Comparison of ENCODE assay signal across 14 cellular contexts in genomic region chr17:76753061-76753961, GRCh38. TPM values are rescaled to one million over a fixed set of nuclear protein-coding genes. Genes with fewer than 3 reads are reported as not detected.
A peak's percentile ranks its signal among the peaks of the same experiment; 100 is the strongest.
DNase-seq lines count a peak whose midpoint lies in the region; ATAC-seq and FAIRE-seq lines count a peak whose summit lies in the region.
"Had no signal": no experiment of that assay in that cellular context is flagged by ENCODE, and none has a peak within 500 bp of the region (broad histone marks: within the 10 kb centered on the region; RNA-seq: fewer than 3 reads in every experiment).

No MANE protein-coding gene starts in this region.

- no peak overlapping the region for H3K23ac ChIP-seq in mesenchymal stem cell (ENCODE audit: low read length in 2 of 2)

- no peak overlapping the region for H3K27ac ChIP-seq in mesenchymal stem cell (ENCODE audit: low read length, poor library complexity, severe bottlenecking)
- H3K27ac ChIP-seq: epithelial cell of prostate, sigmoid colon had no signal

- H3K4ac ChIP-seq in mesenchymal stem cell (ENCODE audit: low read depth in 1 of 2, low read length in 2 of 2) = no peak overlapping the region

- H2AK5ac ChIP-seq in mesenchymal stem cell (ENCODE audit: low read length, severe bottlenecking) = no peak overlapping the region

- no peak overlapping the region for H3K4me2 ChIP-seq in mesenchymal stem cell (ENCODE audit: low read length, poor library complexity, severe bottlenecking)

- no peak overlapping the region for H3K14ac ChIP-seq in mesenchymal stem cell (ENCODE audit: low read length in 2 of 2)

- H3K4me3 ChIP-seq in mesenchymal stem cell (ENCODE audit: insufficient read depth in 1 of 2, low read depth in 1 of 2, low read length in 2 of 2) = no peak overlapping the region
- H3K4me3 ChIP-seq: mucosa of descending colon, sigmoid colon had no signal

- H2BK120ac ChIP-seq in mesenchymal stem cell (ENCODE audit: low read depth, low read length) = no peak overlapping the region

- no peak overlapping the region for H4K91ac ChIP-seq in mesenchymal stem cell (ENCODE audit: low read length)

- H4K8ac ChIP-seq in mesenchymal stem cell (ENCODE audit: low read length) = no peak overlapping the region

- H3K4me1 Mint-ChIP-seq in activated T-helper 17 cell treated with anti-CD3 and anti-CD28 coated beads, Interleukin-2, amount 50 U/mL, for 72 hours = peaks cover 16% of the 10 kb centered on the region

- H3K9ac ChIP-seq in mesenchymal stem cell (ENCODE audit: low read length) = no peak overlapping the region

- H3K18ac ChIP-seq in mesenchymal stem cell (ENCODE audit: low read depth in 1 of 2, low read length in 2 of 2) = no peak overlapping the region

- peak overlapping the region; percentile 98 for H3K27ac Mint-ChIP-seq in activated T-helper 17 cell treated with anti-CD3 and anti-CD28 coated beads, Interleukin-2, amount 50 U/mL, for 72 hours

- no peaks in the 10 kb centered on the region for H3K27me3 Mint-ChIP-seq in activated T-helper 17 cell treated with anti-CD3 and anti-CD28 coated beads, Interleukin-2, amount 50 U/mL, for 72 hours

- H2BK15ac ChIP-seq in mesenchymal stem cell (ENCODE audit: low read depth, poor library complexity, severe bottlenecking) = no peak overlapping the region

- peak overlapping the region; percentile 95 for H3K4me3 Mint-ChIP-seq in activated T-helper 17 cell treated with anti-CD3 and anti-CD28 coated beads, Interleukin-2, amount 50 U/mL, for 72 hours

- DNase-seq in stimulated activated CD4-positive, alpha-beta T cell treated with anti-CD3 and anti-CD28 coated beads, Interleukin-4, amount 100 ng/mL, for 24 hours = peak; percentile 27
- no peak for DNase-seq in stimulated activated CD4-positive, alpha-beta T cell treated with anti-CD3 and anti-CD28 coated beads, Interleukin-2, amount 100 ng/mL, for 24 hours
- DNase-seq in left ventricle myocardium superior (no peak), NCI-H1930 (lab: John Stamatoyannopoulos, UW) (no peak), mesenchymal stem cell (no peak), urothelium cell line (ENCODE audit: low spot score) (no peak)
- DNase-seq: AML-193, GF-D8, mucosa of descending colon, NCI-H524, sigmoid colon had no signal

- peaks cover 6% of the 10 kb centered on the region for H3K4me1 ChIP-seq in mesenchymal stem cell (ENCODE audit: control insufficient read depth, insufficient read depth, low read depth, low read length)
- H3K4me1 ChIP-seq: sigmoid colon had no signal

- no peak overlapping the region for H2BK5ac ChIP-seq in mesenchymal stem cell (ENCODE audit: low read depth, low read length, poor library complexity, severe bottlenecking)

- H3K9me3 ChIP-seq in mesenchymal stem cell (ENCODE audit: control insufficient read depth, low read length) = no peaks in the 10 kb centered on the region
- H3K9me3 ChIP-seq: mucosa of descending colon, sigmoid colon had no signal

- 94% methylated on average over 11 of the region's 12 CpGs for WGBS in mesenchymal stem cell

- intact Hi-C loops in left ventricle myocardium superior (cut with micrococcal nuclease) = no loop called here

- no peak for FAIRE-seq in urothelium cell line (lab: Jason Lieb, UNC)

- H3K9me3 Mint-ChIP-seq in activated T-helper 17 cell treated with anti-CD3 and anti-CD28 coated beads, Interleukin-2, amount 50 U/mL, for 72 hours = no peaks in the 10 kb centered on the region

- H3K36me3 Mint-ChIP-seq in activated T-helper 17 cell treated with anti-CD3 and anti-CD28 coated beads, Interleukin-2, amount 50 U/mL, for 72 hours (ENCODE audit: low read depth) = peaks cover 49% of the 10 kb centered on the region

- no peak overlapping the region for H2AFZ ChIP-seq in mesenchymal stem cell (ENCODE audit: low read depth, low read length)

- H2BK12ac ChIP-seq in mesenchymal stem cell (ENCODE audit: low read length in 2 of 2) = no peak overlapping the region

- peaks cover 7 to 57% of the 10 kb centered on the region in 2 experiments for H3K36me3 ChIP-seq in mesenchymal stem cell (ENCODE audit: control insufficient read depth in 1 of 2, insufficient read depth in 2 of 2, low read depth in 1 of 2, low read length in 2 of 2)

- peak; percentile 90 for ATAC-seq in activated T-helper 17 cell treated with anti-CD3 and anti-CD28 coated beads, Interleukin-2, amount 50 U/mL, for 72 hours (replicated peaks)
- ATAC-seq in left ventricle myocardium superior (peak; percentile 60), GM18498 (IDR thresholded peaks at IDR 0.05; ENCODE audit: unreplicated experiment) (no peak)
- ATAC-seq: mucosa of descending colon had no signal

- no peaks in the 10 kb centered on the region for H3K27me3 ChIP-seq in mesenchymal stem cell (ENCODE audit: control insufficient read depth in 1 of 2, insufficient read depth in 1 of 2, low read length in 2 of 2)
- H3K27me3 ChIP-seq: sigmoid colon had no signal

- no peaks in the 10 kb centered on the region for H3K79me1 ChIP-seq in mesenchymal stem cell (replicated peaks; ENCODE audit: low read length, poor library complexity, severe bottlenecking)

RNA-seq across cellular contexts. Expression of gene MFSD11, which starts 15.4 kb away (rescaled TPM):
- 10 to 100 TPM; 20.9 to 28.6 TPM for total RNA-seq in activated T-helper 17 cell treated with anti-CD3 and anti-CD28 coated beads, Interleukin-2, amount 50 U/mL, for 72 hours
- total RNA-seq in left ventricle myocardium superior = 21.3 TPM
- 24.6 TPM for polyA plus RNA-seq in mesenchymal stem cell (2013, experiment 1 of 2)
- polyA plus RNA-seq in mesenchymal stem cell (2013, experiment 2 of 2) = 23.7 TPM

RNA-seq across cellular contexts. Expression of gene SRSF2, which starts 16.2 kb away (rescaled TPM):
- total RNA-seq in activated T-helper 17 cell treated with anti-CD3 and anti-CD28 coated beads, Interleukin-2, amount 50 U/mL, for 72 hours = 100 to 1,000 TPM; 254 to 438 TPM
- 78.0 TPM for total RNA-seq in left ventricle myocardium superior
- 127 TPM for polyA plus RNA-seq in mesenchymal stem cell (2013, experiment 1 of 2)
- polyA plus RNA-seq in mesenchymal stem cell (2013, experiment 2 of 2) = 137 TPM

RNA-seq across cellular contexts. Expression of gene METTL23, which starts 26.7 kb away (rescaled TPM):
- 10 to 100 TPM; 31.6 to 35.7 TPM for total RNA-seq in activated T-helper 17 cell treated with anti-CD3 and anti-CD28 coated beads, Interleukin-2, amount 50 U/mL, for 72 hours
- total RNA-seq in left ventricle myocardium superior = 21.0 TPM
- 35.5 TPM for polyA plus RNA-seq in mesenchymal stem cell (2013, experiment 1 of 2)
- 38.7 TPM for polyA plus RNA-seq in mesenchymal stem cell (2013, experiment 2 of 2)

RNA-seq across cellular contexts. Expression of gene JMJD6, which starts 26.9 kb away (rescaled TPM):
- 100 to 1,000 TPM in 1 of 2 donors, 10 to 100 TPM in 1; 99.1 to 144 TPM for total RNA-seq in activated T-helper 17 cell treated with anti-CD3 and anti-CD28 coated beads, Interleukin-2, amount 50 U/mL, for 72 hours
- 68.6 TPM for total RNA-seq in left ventricle myocardium superior
- 23.3 TPM for polyA plus RNA-seq in mesenchymal stem cell (2013, experiment 1 of 2)
- 24.1 TPM for polyA plus RNA-seq in mesenchymal stem cell (2013, experiment 2 of 2)

RNA-seq across cellular contexts. Expression of gene MXRA7, which starts 42.5 kb away (rescaled TPM):
- 1 to 10 TPM; 7.3 to 7.4 TPM for total RNA-seq in activated T-helper 17 cell treated with anti-CD3 and anti-CD28 coated beads, Interleukin-2, amount 50 U/mL, for 72 hours
- 364 TPM for total RNA-seq in left ventricle myocardium superior
- 167 TPM for polyA plus RNA-seq in mesenchymal stem cell (2013, experiment 1 of 2)
- polyA plus RNA-seq in mesenchymal stem cell (2013, experiment 2 of 2) = 173 TPM
